26 cellular contexts compared by ENCODE assay signal in genomic region chr7:148232784-148233183, GRCh38.
"Had no signal": no experiment of that assay in that cellular context is flagged by ENCODE, and none has a peak within 500 bp of the region (broad histone marks: within the 10 kb centered on the region; RNA-seq: fewer than 3 reads in every experiment).

No MANE protein-coding gene starts in this region.

- H3K27ac ChIP-seq: coronary artery, esophagus muscularis mucosa, foreskin keratinocyte, gastroesophageal sphincter, neural progenitor cell, parathyroid adenoma, sigmoid colon, stomach, tibial artery had no signal

- H3K4me1 Mint-ChIP-seq: immature natural killer cell; mesothelial cell of epicardium; naive B cell; stimulated activated effector memory CD8-positive, alpha-beta T cell treated with anti-CD3 and anti-CD28 coated beads, Interleukin-12 subunit alpha, Interleukin-12 subunit beta, amount 100 ng/mL, for 72 hours had no signal

- H3K9me3 ChIP-seq: esophagus muscularis mucosa, gastroesophageal sphincter, mucosa of descending colon, stomach, tibial artery had no signal

- H3K27me3 ChIP-seq: esophagus muscularis mucosa, foreskin keratinocyte, gastroesophageal sphincter, neural progenitor cell, sigmoid colon, stomach had no signal

- H3K27me3 Mint-ChIP-seq: progenitor cell of endocrine pancreas had no signal

- H3K36me3 Mint-ChIP-seq: immature natural killer cell; mesothelial cell of epicardium; naive B cell; natural killer cell treated with Interleukin-12 subunit alpha and Interleukin-12 subunit beta and Interleukin-15 and Interleukin-18, amount 100 ng/mL, for 72 hours; neural progenitor cell; stimulated activated effector memory CD8-positive, alpha-beta T cell treated with anti-CD3 and anti-CD28 coated beads, Interleukin-12 subunit alpha, Interleukin-12 subunit beta, amount 100 ng/mL, for 72 hours; type B pancreatic cell had no signal

- H3K27ac Mint-ChIP-seq: immature natural killer cell; mesothelial cell of epicardium; naive B cell; natural killer cell treated with Interleukin-12 subunit alpha and Interleukin-12 subunit beta and Interleukin-15 and Interleukin-18, amount 100 ng/mL, for 72 hours; neural progenitor cell; progenitor cell of endocrine pancreas; stimulated activated effector memory CD8-positive, alpha-beta T cell treated with anti-CD3 and anti-CD28 coated beads, Interleukin-12 subunit alpha, Interleukin-12 subunit beta, amount 100 ng/mL, for 72 hours; type B pancreatic cell had no signal

- H3K36me3 ChIP-seq: esophagus muscularis mucosa, gastroesophageal sphincter, neural progenitor cell, sigmoid colon, stomach, tibial artery had no signal

- DNase-seq: dermis blood vessel endothelial cell; effector memory CD4-positive, alpha-beta T cell; foreskin keratinocyte; hypothalamus; immature natural killer cell; islet precursor cell; kidney glomerular epithelial cell; mesenchymal stem cell; mucosa of descending colon; naive B cell; sigmoid colon; stimulated activated CD4-positive, alpha-beta T cell treated with anti-CD3 and anti-CD28 coated beads, Interleukin-2, amount 100 ng/mL, for 24 hours; stimulated activated CD4-positive, alpha-beta T cell treated with anti-CD3 and anti-CD28 coated beads, Interleukin-4, amount 100 ng/mL, for 24 hours; stimulated activated naive CD4-positive, alpha-beta T cell treated with Interleukin-2 at 50 U/mL for 16 hours; stomach; tibial artery had no signal

- H3K4me1 ChIP-seq: esophagus muscularis mucosa, foreskin keratinocyte, gastroesophageal sphincter, neural progenitor cell, parathyroid adenoma, sigmoid colon, stomach, tibial artery had no signal

- H3K4me3 Mint-ChIP-seq: immature natural killer cell; mesothelial cell of epicardium; naive B cell; natural killer cell treated with Interleukin-12 subunit alpha and Interleukin-12 subunit beta and Interleukin-15 and Interleukin-18, amount 100 ng/mL, for 72 hours; neural progenitor cell; stimulated activated effector memory CD8-positive, alpha-beta T cell treated with anti-CD3 and anti-CD28 coated beads, Interleukin-12 subunit alpha, Interleukin-12 subunit beta, amount 100 ng/mL, for 72 hours; type B pancreatic cell had no signal

- H3K4me3 ChIP-seq: coronary artery, esophagus muscularis mucosa, gastroesophageal sphincter, mucosa of descending colon, neural progenitor cell, sigmoid colon, stomach, tibial artery had no signal

- ATAC-seq: foreskin keratinocyte; gastroesophageal sphincter; mucosa of descending colon; natural killer cell treated with Interleukin-12 subunit alpha and Interleukin-12 subunit beta and Interleukin-15 and Interleukin-18, amount 100 ng/mL, for 72 hours; stimulated activated effector memory CD8-positive, alpha-beta T cell treated with anti-CD3 and anti-CD28 coated beads, Interleukin-12 subunit alpha, Interleukin-12 subunit beta, amount 100 ng/mL, for 72 hours had no signal

- H3K9me3 Mint-ChIP-seq: immature natural killer cell; natural killer cell treated with Interleukin-12 subunit alpha and Interleukin-12 subunit beta and Interleukin-15 and Interleukin-18, amount 100 ng/mL, for 72 hours; stimulated activated effector memory CD8-positive, alpha-beta T cell treated with anti-CD3 and anti-CD28 coated beads, Interleukin-12 subunit alpha, Interleukin-12 subunit beta, amount 100 ng/mL, for 72 hours; type B pancreatic cell had no signal
